13 cellular contexts compared by ENCODE assay signal in the genomic region with DNA sequence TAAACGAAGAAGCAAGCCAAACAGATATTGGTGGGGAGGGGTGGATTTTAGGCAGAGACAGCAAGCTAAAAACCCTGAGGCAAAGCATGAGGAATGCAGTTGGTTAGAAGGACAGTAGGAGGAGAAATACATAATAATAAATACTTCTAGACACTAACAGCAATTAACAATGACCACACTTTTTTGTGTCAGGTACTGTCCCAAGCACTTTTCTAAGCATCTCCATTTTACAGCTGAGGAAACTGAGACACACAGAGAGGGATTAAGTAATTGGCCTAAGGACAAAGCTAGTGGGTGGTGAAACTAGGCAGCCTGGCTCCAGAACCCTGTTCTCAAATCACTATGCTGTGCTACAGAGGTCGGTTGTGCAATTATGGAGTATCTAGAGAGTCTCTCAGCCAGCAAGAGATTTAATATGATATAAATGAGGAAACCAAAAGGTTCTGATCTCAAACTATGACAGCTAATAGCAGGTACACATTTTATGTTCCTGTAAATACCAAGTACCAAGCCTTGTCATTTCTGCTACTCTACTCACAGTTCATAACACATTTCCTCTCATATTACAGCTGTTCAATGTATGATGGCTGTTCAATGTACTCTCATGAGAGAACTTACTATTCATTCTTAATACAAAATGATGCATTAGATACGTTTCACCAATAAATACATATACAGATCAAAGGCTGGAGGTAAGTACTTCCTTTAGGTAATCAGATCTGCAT. TPM values are rescaled to one million over a fixed set of nuclear protein-coding genes. Genes with fewer than 3 reads are reported as not detected.
DNase-seq lines count a peak whose midpoint lies in the region; ATAC-seq, FAIRE-seq and TF ChIP-seq lines count a peak whose summit lies in the region.
"Had no signal": no experiment of that assay in that cellular context is flagged by ENCODE, and none has a peak within 500 bp of the region (broad histone marks: within the 10 kb centered on the region; RNA-seq: fewer than 3 reads in every experiment).

No MANE protein-coding gene starts in this region.

- peak; percentile 38 for DNase-seq in SIG-M5 treated with dmso at 0.1 percent for 504 hours (lab: John Stamatoyannopoulos, UW; ENCODE audit: unreplicated experiment)
- no peak for DNase-seq in SIG-M5 (lab: John Stamatoyannopoulos, UW)
- DNase-seq in Panc1 (ENCODE audit: low read depth, low spot score) = no peak
- DNase-seq in SHP77 (lab: John Stamatoyannopoulos, UW) = no peak
- no peak for DNase-seq in activated CD8-positive, alpha-beta T cell treated with anti-CD3 and anti-CD28 coated beads, Interleukin-2, amount 10 ng/mL, durations not matched to agents 7 days and 5 days
- DNase-seq in RCC 7860 (ENCODE audit: low spot score) = no peak
- DNase-seq: activated CD4-positive, alpha-beta T cell treated with anti-CD3 and anti-CD28 coated beads for 4 hours; effector memory CD4-positive, alpha-beta T cell; kidney had no signal

- WGBS in gastroesophageal sphincter (ENCODE audit: low coverage in 1 of 2), 2 donors = 30 to 33% methylated on average over 2 to 3 of the region's 3 CpGs

- H3K4me1 ChIP-seq in Panc1 (ENCODE audit: control insufficient read depth, insufficient read depth, low read length) = peaks cover 46% of the 10 kb centered on the region
- H3K4me1 ChIP-seq in gastroesophageal sphincter = peaks cover 4 to 76% (median 18%) of the 10 kb centered on the region in 3 donors
- peaks cover 0 to 61% (median 52%) of the 10 kb centered on the region in 5 donors for H3K4me1 ChIP-seq in subcutaneous abdominal adipose tissue (ENCODE audit: control insufficient read depth in 5 of 5, insufficient read depth in 5 of 5, low read length in 5 of 5)

- in situ Hi-C loops in Panc1 (cut with HindIII; ENCODE audit: low pct_unique_long_range_greater_than_20kb, low sequenced_read_pairs) = no loop called here

- H3K9me3 ChIP-seq in Panc1 (ENCODE audit: control insufficient read depth, insufficient read depth, low read depth, low read length) (no peaks in the 10 kb centered on the region), gastroesophageal sphincter (no peaks in the 10 kb centered on the region), subcutaneous abdominal adipose tissue (ENCODE audit: control insufficient read depth in 5 of 5, low read length in 5 of 5) (no peaks in the 10 kb centered on the region)

- POLR2A ChIA-PET in Panc1 (lab: Charles Lee) = no interaction called here
- POLR2A ChIA-PET in activated CD8-positive, alpha-beta T cell treated with anti-CD3 and anti-CD28 coated beads, Interleukin-2, amount 10 ng/mL, durations not matched to agents 7 days and 5 days (lab: Charles Lee) = no interaction called here

- H3K36me3 ChIP-seq in Panc1 (ENCODE audit: control insufficient read depth, insufficient read depth, low read length) (peaks cover 5% of the 10 kb centered on the region), gastroesophageal sphincter (no peaks in the 10 kb centered on the region), subcutaneous abdominal adipose tissue (ENCODE audit: control insufficient read depth in 5 of 5, insufficient read depth in 5 of 5, low read length in 5 of 5) (no peaks in the 10 kb centered on the region)

- no peaks in the 10 kb centered on the region for H3K9me3 Mint-ChIP-seq in activated CD8-positive, alpha-beta T cell treated with anti-CD3 and anti-CD28 coated beads, Interleukin-2, amount 10 ng/mL, durations not matched to agents 7 days and 5 days (ENCODE audit: insufficient read depth)
- H3K9me3 Mint-ChIP-seq: activated naive CD4-positive, alpha-beta T cell treated with anti-CD3 and anti-CD28 coated beads, Interleukin-2, amount 50 U/mL, for 72 hours had no signal

- H3K4me1 Mint-ChIP-seq in activated CD8-positive, alpha-beta T cell treated with anti-CD3 and anti-CD28 coated beads, Interleukin-2, amount 10 ng/mL, durations not matched to agents 7 days and 5 days (ENCODE audit: low read depth) = peaks cover 17% of the 10 kb centered on the region

- H3K27me3 ChIP-seq in Panc1 (ENCODE audit: control insufficient read depth, insufficient read depth, low read length) = no peaks in the 10 kb centered on the region
- no peaks in the 10 kb centered on the region for H3K27me3 ChIP-seq in gastroesophageal sphincter
- H3K27me3 ChIP-seq in subcutaneous abdominal adipose tissue (ENCODE audit: control insufficient read depth in 5 of 5, insufficient read depth in 4 of 5, low read length in 5 of 5) = no peaks in the 10 kb centered on the region

- TF ChIP-seq POLR2A in gastroesophageal sphincter (IDR thresholded peaks at IDR 0.05) = no peak

- H3K9ac ChIP-seq in subcutaneous abdominal adipose tissue (ENCODE audit: low read length in 5 of 5) = no peak overlapping the region
- H3K9ac ChIP-seq: parathyroid adenoma had no signal

- H3K4me3 ChIP-seq in Panc1 (ENCODE audit: low read depth in 2 of 2, low read length in 2 of 2) = no peak overlapping the region
- no peak overlapping the region for H3K4me3 ChIP-seq in gastroesophageal sphincter
- H3K4me3 ChIP-seq in subcutaneous abdominal adipose tissue (ENCODE audit: low read depth in 1 of 5, low read length in 5 of 5) = no peak overlapping the region

- intact Hi-C loops in Panc1 (cut with micrococcal nuclease; ENCODE audit: unreplicated experiment) = no loop called here

- ATAC-seq in Panc1 = no peak
- peak; percentile 60 for ATAC-seq in gastroesophageal sphincter
- ATAC-seq in activated CD8-positive, alpha-beta T cell treated with anti-CD3 and anti-CD28 coated beads, Interleukin-2, amount 10 ng/mL, durations not matched to agents 7 days and 5 days = no peak

- CTCF ChIA-PET in Panc1 (lab: Charles Lee) = no interaction called here
- CTCF ChIA-PET in activated CD8-positive, alpha-beta T cell treated with anti-CD3 and anti-CD28 coated beads, Interleukin-2, amount 10 ng/mL, durations not matched to agents 7 days and 5 days (lab: Charles Lee) = interaction anchor here (0.7 to 1.3 kb wide), 3 partner anchors 12 to 20 kb away, joined by 3 to 4 read pairs (median 4); no protein-coding TSS in a partner anchor

- no peaks in the 10 kb centered on the region for H3K36me3 Mint-ChIP-seq in activated CD8-positive, alpha-beta T cell treated with anti-CD3 and anti-CD28 coated beads, Interleukin-2, amount 10 ng/mL, durations not matched to agents 7 days and 5 days (ENCODE audit: low read depth)

- peak overlapping the region; percentile 12; the same call in 1 of the 2 replicates for H3K27ac ChIP-seq in Panc1 (ENCODE audit: low read length)
- H3K27ac ChIP-seq in gastroesophageal sphincter = peak overlapping the region in 2 of 4 donors; percentile 15 to 26
- H3K27ac ChIP-seq in subcutaneous abdominal adipose tissue (ENCODE audit: low read depth, low read length) = peak overlapping the region; percentile 26
- H3K27ac ChIP-seq: parathyroid adenoma had no signal

- H3K27ac Mint-ChIP-seq in activated CD8-positive, alpha-beta T cell treated with anti-CD3 and anti-CD28 coated beads, Interleukin-2, amount 10 ng/mL, durations not matched to agents 7 days and 5 days = no peak overlapping the region
- H3K27ac Mint-ChIP-seq: activated naive CD4-positive, alpha-beta T cell treated with anti-CD3 and anti-CD28 coated beads, Interleukin-2, amount 50 U/mL, for 72 hours had no signal

- H3K4me3 Mint-ChIP-seq in activated CD8-positive, alpha-beta T cell treated with anti-CD3 and anti-CD28 coated beads, Interleukin-2, amount 10 ng/mL, durations not matched to agents 7 days and 5 days = no peak overlapping the region

- no peaks in the 10 kb centered on the region for H3K27me3 Mint-ChIP-seq in activated CD8-positive, alpha-beta T cell treated with anti-CD3 and anti-CD28 coated beads, Interleukin-2, amount 10 ng/mL, durations not matched to agents 7 days and 5 days (ENCODE audit: low read depth)

- no peak for TF ChIP-seq CTCF in Panc1 (IDR thresholded peaks at IDR 0.05)
- no peak for TF ChIP-seq CTCF in gastroesophageal sphincter (IDR thresholded peaks at IDR 0.05)

- no TSS peak for BruUV-seq in Panc1 (replicated peaks; lab: Mats Ljungman, UMichigan)

- TF ChIP-seq EP300 in gastroesophageal sphincter (IDR thresholded peaks at IDR 0.05) = no peak

- FAIRE-seq in RCC 7860 (lab: Jason Lieb, UNC) = no peak
- FAIRE-seq: kidney had no signal

RNA-seq across cellular contexts. Expression of a gene that starts 5.3 kb away (rescaled TPM):
- 26.6 TPM for total RNA-seq in Panc1 (2021; ENCODE audit: unreplicated experiment)
- 9.0 TPM for polyA plus RNA-seq in Panc1 (2012; ENCODE audit: insufficient read length)
- total RNA-seq in gastroesophageal sphincter = 10 to 100 TPM; 49.4 to 89.0 (median 79.2) TPM
- 1 to 10 TPM; 5.0 to 6.5 TPM for total RNA-seq in activated CD8-positive, alpha-beta T cell treated with anti-CD3 and anti-CD28 coated beads, Interleukin-2, amount 10 ng/mL, durations not matched to agents 7 days and 5 days
